ENCODE assay signal across 8 cellular contexts in genomic region chr17:47423406-47424295, GRCh38.
DNase-seq lines count a peak whose midpoint lies in the region; ATAC-seq, FAIRE-seq and TF ChIP-seq lines count a peak whose summit lies in the region.

No MANE protein-coding gene starts in this region.

- no peak for ATAC-seq in HG03196 (IDR thresholded peaks at IDR 0.05; ENCODE audit: unreplicated experiment)

- TF ChIP-seq CTCF in GM12864 (IDR thresholded peaks at IDR 0.05; ENCODE audit: low read depth, low read length, missing control alignments) (no peak), H1 (IDR thresholded peaks at IDR 0.05; ENCODE audit: control extremely low read depth in 1 of 3, insufficient read depth in 1 of 3, low read depth in 1 of 3, low read length in 3 of 3) (no peak)

- H2AK5ac ChIP-seq in H1 (ENCODE audit: low read depth, low read length) (no peak overlapping the region), mesendoderm (ENCODE audit: low read length) (no peak overlapping the region)

- H3K23me2 ChIP-seq in H1 (ENCODE audit: low read depth, low read length): peaks cover 5% of the 10 kb centered on the region; the same call in 1 of the 2 replicates

- no peak overlapping the region; the same call in 1 of the 2 replicates for H3K18ac ChIP-seq in H1 (ENCODE audit: extremely low read depth, low read length)
- no peak overlapping the region for H3K18ac ChIP-seq in mesendoderm (ENCODE audit: low read length)

- H3K4me1 ChIP-seq in H1 (replicated peaks in 1 of 4; ENCODE audit: control insufficient read depth in 3 of 4, insufficient read depth in 4 of 4, low read length in 3 of 4): no peaks in the 10 kb centered on the region
- no peaks in the 10 kb centered on the region for H3K4me1 ChIP-seq in mesendoderm (ENCODE audit: control insufficient read depth, low read depth, low read length)

- H3K14ac ChIP-seq in H1 (ENCODE audit: insufficient read length): no peak overlapping the region

- no peak overlapping the region for H2BK15ac ChIP-seq in H1 (ENCODE audit: low read length)
- H2BK15ac ChIP-seq in mesendoderm (replicated peaks; ENCODE audit: low read depth): no peak overlapping the region

- TF ChIP-seq EP300 in H1 (IDR thresholded peaks at IDR 0.05; ENCODE audit: borderline replicate concordance in 1 of 2, low read depth in 2 of 2, low read length in 2 of 2): no peak

- FAIRE-seq in H1 (lab: Jason Lieb, UNC): no peak

- H3K36me3 ChIP-seq in H1 (ENCODE audit: control insufficient read depth in 2 of 4, insufficient read depth in 4 of 4, low read length in 3 of 4) (no peaks in the 10 kb centered on the region), mesendoderm (ENCODE audit: control insufficient read depth, insufficient read depth, low read length) (no peaks in the 10 kb centered on the region)

- H2AFZ ChIP-seq in H1 (ENCODE audit: low read length): peak overlapping the region; percentile 2; the same call in 1 of the 2 replicates

- no peak overlapping the region for H2BK5ac ChIP-seq in H1 (ENCODE audit: low read depth, low read length)
- no peak overlapping the region for H2BK5ac ChIP-seq in mesendoderm (ENCODE audit: low read length)

- no peaks in the 10 kb centered on the region for H4K20me1 ChIP-seq in H1 (replicated peaks in 1 of 2; ENCODE audit: control insufficient read depth in 1 of 2, insufficient read depth in 2 of 2, low read length in 2 of 2)

- no peak overlapping the region for H4K5ac ChIP-seq in H1 (ENCODE audit: insufficient read length, low read depth, low read length)
- H4K5ac ChIP-seq in mesendoderm (ENCODE audit: low read length): no peak overlapping the region

- no peak overlapping the region for H2BK120ac ChIP-seq in H1 (replicated peaks; ENCODE audit: low read depth, low read length)
- H2BK120ac ChIP-seq in mesendoderm (ENCODE audit: low read depth, low read length): no peak overlapping the region

- H3K4me3 ChIP-seq in GM12864 (ENCODE audit: low read depth, low read length) (peak overlapping the region; percentile 56), H1 (ENCODE audit: extremely low read depth in 1 of 4, insufficient read depth in 2 of 4, low read depth in 3 of 4, low read length in 4 of 4) (peak overlapping the region; percentile 29 to 71 (median 54)), mesendoderm (ENCODE audit: low read length) (no peak overlapping the region)

- H3K27ac ChIP-seq in H1 (ENCODE audit: low read depth, low read length) (no peak overlapping the region), mesendoderm (ENCODE audit: low read depth, low read length) (no peak overlapping the region)

- 3% methylated on average over 79 of the region's 113 CpGs; no CpG with 5 or more reads in 1 of the 2 experiments for whole genome bisulfite sequencing in H1 (ENCODE audit: extremely low coverage in 1 of 2, insufficient coverage in 1 of 2, insufficient read length in 1 of 2, insufficient replicate concordance in 2 of 2, low coverage in 1 of 2, low lambda C conversion rate in 2 of 2, missing lambda C conversion rate in 1 of 2), 2 experiments
- no CpG with 5 or more reads among the region's 113 CpGs for WGBS in mesendoderm (ENCODE audit: extremely low coverage, insufficient coverage, low lambda C conversion rate)

- H2BK20ac ChIP-seq in H1 (ENCODE audit: low read length): no peak overlapping the region

- no peak overlapping the region for H4K91ac ChIP-seq in H1 (replicated peaks; ENCODE audit: insufficient read length, low read length)

- no peaks in the 10 kb centered on the region for H3K79me1 ChIP-seq in H1 (ENCODE audit: low read depth, low read length)
- no peaks in the 10 kb centered on the region for H3K79me1 ChIP-seq in mesendoderm (ENCODE audit: low read length)

- H3K23ac ChIP-seq in H1 (ENCODE audit: insufficient read length) (no peak overlapping the region), mesendoderm (ENCODE audit: low read length) (no peak overlapping the region)

- H2BK12ac ChIP-seq in H1 (ENCODE audit: low read depth, low read length): no peak overlapping the region

- H3K56ac ChIP-seq in H1 (replicated peaks; ENCODE audit: insufficient read length, low read depth, low read length): no peak overlapping the region
- peak overlapping the region; percentile 42 for H3K56ac ChIP-seq in mesendoderm (ENCODE audit: low read length)

- H3K4me2 ChIP-seq in H1 (ENCODE audit: insufficient read depth in 1 of 2, low read depth in 2 of 2, low read length in 2 of 2) (peak overlapping the region; percentile 46 to 69), mesendoderm (ENCODE audit: low read length) (peak overlapping the region; percentile 45)

- CTCF ChIA-PET in H1 (lab: Charles Lee; ENCODE audit: partially characterized antibody): interaction anchor here (0.5 kb wide), 1 partner anchor 447 kb away, joined by 3 read pairs; no protein-coding TSS in a partner anchor

- POLR2A ChIA-PET in H1 (lab: Charles Lee; ENCODE audit: partially characterized antibody): interaction anchor here (1.0 kb wide), 1 partner anchor 77 kb away, joined by 3 read pairs; no protein-coding TSS in a partner anchor

- H3K27me3 ChIP-seq in H1 (replicated peaks in 1 of 4; ENCODE audit: control insufficient read depth in 3 of 4, extremely low read depth in 1 of 4, insufficient read depth in 3 of 4, low read length in 3 of 4): peaks cover 0 to 12% (median 6%) of the 10 kb centered on the region in 4 experiments; a peak in 6 of 7 replicates
- peaks cover 5% of the 10 kb centered on the region for H3K27me3 ChIP-seq in mesendoderm (ENCODE audit: insufficient read depth, low read length, poor library complexity)

- H3K79me2 ChIP-seq in H1 (ENCODE audit: control insufficient read depth in 1 of 2, insufficient read depth in 2 of 2, low read length in 2 of 2) (no peaks in the 10 kb centered on the region), mesendoderm (ENCODE audit: control insufficient read depth, insufficient read depth, low read length) (no peaks in the 10 kb centered on the region)

- H3K9ac ChIP-seq in H1 (replicated peaks in 1 of 4; ENCODE audit: extremely low read depth in 1 of 4, low read depth in 3 of 4, low read length in 3 of 4) (peak overlapping the region in 1 of 4 experiments; percentile 82; a peak in 1 of 7 replicates), mesendoderm (ENCODE audit: low read length) (peak overlapping the region; percentile 6)

- DNase-seq in GM12864 (ENCODE audit: low read depth): no peak
- peak; percentile 9 for DNase-seq in NCI-H748 treated with DMSO at 0.1 percent for 48 hours (lab: John Stamatoyannopoulos, UW)
- peak; percentile 5 to 72 for DNase-seq in H1 (ENCODE audit: low read depth in 1 of 2, low spot score in 2 of 2)
- peak; percentile 26 for DNase-seq in mesendoderm
- no peak for DNase-seq in activated CD4-positive, CD25-positive, alpha-beta regulatory T cell (lab: John Stamatoyannopoulos, UW)
- DNase-seq in activated effector memory CD4-positive, alpha-beta T cell treated with anti-CD3 and anti-CD28 coated beads, Interleukin-2, amount 50 U/mL, for 16 hours: no peak
- no peak for DNase-seq in Kasumi-1 (lab: John Stamatoyannopoulos, UW)

- peak overlapping the region; percentile 89; the same call in 1 of the 2 replicates for H4K8ac ChIP-seq in H1 (ENCODE audit: extremely low read depth, insufficient read depth, low read length)
- no peak overlapping the region for H4K8ac ChIP-seq in mesendoderm (ENCODE audit: low read depth, low read length)

- no peak for TF ChIP-seq RAD21 in H1 (IDR thresholded peaks at IDR 0.05 in 1 of 2, conservative IDR thresholded peaks at IDR 0.05 in 1 of 2; ENCODE audit: low read depth in 2 of 2, low read length in 2 of 2)

- no peak; a peak in 1 of 3 replicates for TF ChIP-seq POLR2A in H1 (IDR thresholded peaks at IDR 0.05; ENCODE audit: control extremely low read depth in 1 of 2, low read depth in 2 of 2, low read length in 2 of 2)

- peaks cover 0 to 5% of the 10 kb centered on the region in 2 experiments; a peak in 1 of 4 replicates for H3K9me3 ChIP-seq in H1 (ENCODE audit: insufficient read depth in 2 of 2, low read depth in 1 of 2, low read length in 1 of 2)

- H3K4ac ChIP-seq in H1 (replicated peaks; ENCODE audit: insufficient read length, low read depth, low read length) (no peak overlapping the region), mesendoderm (ENCODE audit: low read depth, low read length) (no peak overlapping the region)

TF ChIP-seq in H1, 55 proteins besides CTCF, POLR2A, EP300 and RAD21:
- TF ChIP-seq TAF1 (IDR thresholded peaks at IDR 0.05; ENCODE audit: low read depth, low read length): 0 out of 2 replicates have a peak, but pooled peaks have one; percentile 19
- TF ChIP-seq JUND (IDR thresholded peaks at IDR 0.05; ENCODE audit: low read length): no peak
- TF ChIP-seq EZH2 (IDR thresholded peaks at IDR 0.05; ENCODE audit: low read depth, low read length, severe bottlenecking): peak; percentile 32
- no peak for TF ChIP-seq RFX5 (IDR thresholded peaks at IDR 0.05; ENCODE audit: borderline replicate concordance, low read depth, low read length)
- peak; percentile 90 for TF ChIP-seq KDM4A (IDR thresholded peaks at IDR 0.05; ENCODE audit: low read depth, low read length, severe bottlenecking)
- 0 out of 2 replicates have a peak, but pooled peaks have one; percentile 38 for TF ChIP-seq E2F6 (IDR thresholded peaks at IDR 0.05)
- no peak for TF ChIP-seq GTF2F1 (IDR thresholded peaks at IDR 0.05; ENCODE audit: borderline replicate concordance, low read depth, low read length)
- TF ChIP-seq MAX (IDR thresholded peaks at IDR 0.05): peak; percentile 63; the same call in 1 of the 2 replicates
- TF ChIP-seq GABPA (IDR thresholded peaks at IDR 0.05; ENCODE audit: borderline replicate concordance, insufficient read depth, low read length): peak; percentile 43; the same call in 1 of the 2 replicates
TF ChIP-seq in H1: peak in this region for 6.

Comparison
In these comparisons a context has a peak if more than half of its experiments do, and no peak if none do; other contexts are left out.
1. DNase-seq: peak in NCI-H748 treated with DMSO at 0.1 percent for 48 hours (single experiment), H1 (2 of 2) and mesendoderm (single experiment); none in GM12864 (single experiment), activated CD4-positive, CD25-positive, alpha-beta regulatory T cell (0 of 4), activated effector memory CD4-positive, alpha-beta T cell treated with anti-CD3 and anti-CD28 coated beads, Interleukin-2, amount 50 U/mL, for 16 hours (single experiment) and Kasumi-1 (0 of 2).